ENCODE assay signal across 14 cellular contexts in genomic region chr2:82790277-82791021, GRCh38.
A peak's percentile ranks its signal among the peaks of the same experiment; 100 is the strongest.
DNase-seq lines count a peak whose midpoint lies in the region; ATAC-seq and TF ChIP-seq lines count a peak whose summit lies in the region.
"Had no signal": no experiment of that assay in that cellular context is flagged by ENCODE, and none has a peak within 500 bp of the region (broad histone marks: within the 10 kb centered on the region; RNA-seq: fewer than 3 reads in every experiment).

No MANE protein-coding gene starts in this region.

- ATAC-seq in lower lobe of right lung, result peak; percentile 36 to 39
- ATAC-seq: activated CD8-positive, alpha-beta T cell treated with anti-CD3 and anti-CD28 coated beads for 36 hours; gastrocnemius medialis had no signal

- no CpG with 5 or more reads among the region's 16 CpGs for WGBS in mesendoderm (ENCODE audit: extremely low coverage, insufficient coverage, low lambda C conversion rate)

- H3K27me3 ChIP-seq in lower lobe of right lung (ENCODE audit: low read depth) (no peaks in the 10 kb centered on the region), mesendoderm (ENCODE audit: insufficient read depth, low read length, poor library complexity) (no peaks in the 10 kb centered on the region)
- H3K27me3 ChIP-seq: gastrocnemius medialis had no signal

- no peak overlapping the region for H4K8ac ChIP-seq in mesendoderm (ENCODE audit: low read depth, low read length)

- no peak overlapping the region for H2BK15ac ChIP-seq in mesendoderm (replicated peaks; ENCODE audit: low read depth)

- H3K4me2 ChIP-seq in mesendoderm (ENCODE audit: low read length), result no peak overlapping the region

- no peak overlapping the region for H3K4me3 ChIP-seq in cardiac fibroblast (replicated peaks in 1 of 2; ENCODE audit: low read depth in 2 of 2, low read length in 2 of 2)
- H3K4me3 ChIP-seq in lower lobe of right lung, result no peak overlapping the region
- no peak overlapping the region for H3K4me3 ChIP-seq in mesendoderm (ENCODE audit: low read length)
- H3K4me3 ChIP-seq: gastrocnemius medialis, SK-N-MC had no signal

- no peak overlapping the region for H3K23ac ChIP-seq in mesendoderm (ENCODE audit: low read length)

- DNase-seq in AG20443 (ENCODE audit: low spot score) (peak; percentile 36), HT1080 (ENCODE audit: low read depth) (peak; percentile 53), cardiac fibroblast (ENCODE audit: low read depth in 2 of 2) (peak; percentile 64 to 85), lower lobe of right lung (no peak), SKM-1 (lab: John Stamatoyannopoulos, UW; ENCODE audit: unreplicated experiment) (no peak), mesendoderm (no peak), iPS-NIHi7 (ENCODE audit: extremely low spot score) (no peak)
- no peak for DNase-seq in NK-92 treated with Interleukin-12 subunit alpha and Interleukin-12 subunit beta, amount 100 ng/mL, for 24 hours (lab: John Stamatoyannopoulos, UW)
- DNase-seq: activated CD8-positive, alpha-beta T cell treated with anti-CD3 and anti-CD28 coated beads for 36 hours; anterior cingulate cortex; CD4-positive, alpha-beta T cell; gastrocnemius medialis; NCI-H1105 treated with DMSO at 0.1 percent for 48 hours had no signal

- no peak overlapping the region for H2BK120ac ChIP-seq in mesendoderm (ENCODE audit: low read depth, low read length)

- no peak overlapping the region for H3K9ac ChIP-seq in mesendoderm (ENCODE audit: low read length)

- H3K9me3 ChIP-seq in lower lobe of right lung, result no peaks in the 10 kb centered on the region
- H3K9me3 ChIP-seq: gastrocnemius medialis had no signal

- H4K5ac ChIP-seq in mesendoderm (ENCODE audit: low read length), result no peak overlapping the region

- TF ChIP-seq CTCF in cardiac fibroblast (IDR thresholded peaks at IDR 0.05; ENCODE audit: low read depth, low read length), result no peak
- no peak for TF ChIP-seq CTCF in lower lobe of right lung (IDR thresholded peaks at IDR 0.05)

- H3K27ac ChIP-seq in lower lobe of right lung (no peak overlapping the region), mesendoderm (ENCODE audit: low read depth, low read length) (no peak overlapping the region)
- H3K27ac ChIP-seq: gastrocnemius medialis, SK-N-MC had no signal

- intact Hi-C loops in lower lobe of right lung (cut with DNase I), result no loop called here

- no peak overlapping the region for H2AK5ac ChIP-seq in mesendoderm (ENCODE audit: low read length)

- no peak overlapping the region for H3K4ac ChIP-seq in mesendoderm (ENCODE audit: low read depth, low read length)

- H3K79me2 ChIP-seq in mesendoderm (ENCODE audit: control insufficient read depth, insufficient read depth, low read length), result no peaks in the 10 kb centered on the region

- no peak overlapping the region for H3K56ac ChIP-seq in mesendoderm (ENCODE audit: low read length)

- H3K36me3 ChIP-seq in lower lobe of right lung (no peaks in the 10 kb centered on the region), mesendoderm (ENCODE audit: control insufficient read depth, insufficient read depth, low read length) (no peaks in the 10 kb centered on the region)
- H3K36me3 ChIP-seq: gastrocnemius medialis had no signal

- H3K79me1 ChIP-seq in mesendoderm (ENCODE audit: low read length), result no peaks in the 10 kb centered on the region

- no peak overlapping the region for H2BK5ac ChIP-seq in mesendoderm (ENCODE audit: low read length)

- H3K4me1 ChIP-seq in lower lobe of right lung, result no peaks in the 10 kb centered on the region
- H3K4me1 ChIP-seq in mesendoderm (ENCODE audit: control insufficient read depth, low read depth, low read length), result no peaks in the 10 kb centered on the region
- H3K4me1 ChIP-seq: gastrocnemius medialis had no signal

- no peak overlapping the region for H3K18ac ChIP-seq in mesendoderm (ENCODE audit: low read length)

Comparison
In these comparisons a context has a peak if more than half of its experiments do, and no peak if none do; other contexts are left out.
1. DNase-seq: peak in AG20443 (single experiment), HT1080 (single experiment) and cardiac fibroblast (2 of 2); none in lower lobe of right lung (single experiment), SKM-1 (single experiment), mesendoderm (single experiment), NK-92 treated with Interleukin-12 subunit alpha and Interleukin-12 subunit beta, amount 100 ng/mL, for 24 hours (single experiment) and iPS-NIHi7 (single experiment).